Comparison of ENCODE assay signal across 8 cellular contexts in the genomic region with DNA sequence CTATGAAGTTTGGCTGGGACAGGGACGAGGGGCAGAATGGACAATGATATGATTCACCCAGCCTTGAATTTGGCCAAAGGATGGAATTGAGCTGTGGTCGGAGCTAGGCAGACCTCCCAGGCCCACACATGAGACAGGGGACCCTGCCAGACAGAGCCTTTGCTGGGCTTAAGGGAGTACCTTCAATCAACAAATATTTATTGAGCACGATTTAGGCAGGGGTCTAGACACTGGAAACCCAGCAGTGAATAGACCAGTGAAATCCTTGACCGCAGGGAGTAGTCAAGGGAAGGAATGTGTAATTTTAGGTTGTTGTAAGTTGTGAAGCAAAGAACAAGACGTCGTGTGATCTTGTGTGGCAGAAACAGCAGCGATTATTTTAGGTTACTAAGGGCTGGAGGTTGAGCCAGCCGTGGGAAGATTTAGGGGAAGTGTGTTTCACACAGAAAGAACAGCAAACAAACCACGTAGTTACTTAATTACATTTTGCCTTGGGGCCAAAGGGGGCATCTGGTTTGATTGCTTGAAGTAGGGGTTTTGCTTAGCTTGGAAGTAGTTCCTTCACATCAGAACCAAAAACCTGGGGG. TPM values are rescaled to one million over a fixed set of nuclear protein-coding genes. Genes with fewer than 3 reads are reported as not detected.
DNase-seq lines count a peak whose midpoint lies in the region; ATAC-seq and TF ChIP-seq lines count a peak whose summit lies in the region.

No MANE protein-coding gene starts in this region.

- peak; percentile 66 for DNase-seq in EH (ENCODE audit: low read depth)
- peak; percentile 20 for DNase-seq in activated CD4-positive, alpha-beta T cell treated with anti-CD3 and anti-CD28 coated beads, Interleukin-2, amount 50 U/mL, for 4 hours
- no peak for DNase-seq in esophagus muscularis mucosa (ENCODE audit: extremely low spot score)
- peak; percentile 62 for DNase-seq in pons (ENCODE audit: low spot score)
- DNase-seq in NCI-H526 (lab: John Stamatoyannopoulos, UW): no peak
- no peak for DNase-seq in NCI-H2081 treated with DMSO at 0.1 percent for 48 hours (lab: John Stamatoyannopoulos, UW)

- intact Hi-C loops in esophagus muscularis mucosa (cut with DNase I): no loop called here

- ATAC-seq in HG03175 (IDR thresholded peaks at IDR 0.05; ENCODE audit: unreplicated experiment): peak; percentile 34
- no peak for ATAC-seq in GM19455 (IDR thresholded peaks at IDR 0.05; ENCODE audit: unreplicated experiment)

- TF ChIP-seq POLR2A in esophagus muscularis mucosa (IDR thresholded peaks at IDR 0.05; ENCODE audit: low read depth): no peak

- 55% methylated on average over 9 of the region's 9 CpGs for WGBS in esophagus muscularis mucosa

- H3K9me3 ChIP-seq in esophagus muscularis mucosa: no peaks in the 10 kb centered on the region

- H3K36me3 ChIP-seq in esophagus muscularis mucosa: no peaks in the 10 kb centered on the region

- H3K4me1 ChIP-seq in esophagus muscularis mucosa: peaks cover 20 to 33% (median 27%) of the 10 kb centered on the region in 4 donors

- peak overlapping the region; percentile 85 to 90 (median 88) for H3K27ac ChIP-seq in esophagus muscularis mucosa (replicated peaks in 1 of 4)

- peak overlapping the region; percentile 73 to 99 (median 92) for H3K4me3 ChIP-seq in esophagus muscularis mucosa

- TF ChIP-seq EP300 in esophagus muscularis mucosa (IDR thresholded peaks at IDR 0.05): no peak

- TF ChIP-seq CTCF in esophagus muscularis mucosa (IDR thresholded peaks at IDR 0.05): no peak

- peaks cover 0 to 6% (median 0%) of the 10 kb centered on the region in 4 donors for H3K27me3 ChIP-seq in esophagus muscularis mucosa

RNA-seq across cellular contexts. Expression of gene AP1M2, which starts 16.9 kb away (rescaled TPM):
- total RNA-seq in esophagus muscularis mucosa: not detected

RNA-seq across cellular contexts. Expression of gene SLC44A2, which starts 21.4 kb away (rescaled TPM):
- total RNA-seq in esophagus muscularis mucosa: 10 to 100 TPM; 26.2 to 71.2 (median 46.1) TPM

RNA-seq across cellular contexts. Expression of gene CDKN2D, which starts 35.2 kb away (rescaled TPM):
- 10 to 100 TPM; 11.2 to 30.0 (median 18.3) TPM for total RNA-seq in esophagus muscularis mucosa

RNA-seq across cellular contexts. Expression of gene KRI1, which starts 38.2 kb away (rescaled TPM):
- 10 to 100 TPM; 13.7 to 23.9 (median 16.0) TPM for total RNA-seq in esophagus muscularis mucosa

RNA-seq across cellular contexts. Expression of gene ILF3, which starts 50.2 kb away (rescaled TPM):
- 100 to 1,000 TPM in 3 of 4 donors, 10 to 100 TPM in 1; 79.2 to 127 (median 102) TPM for total RNA-seq in esophagus muscularis mucosa

Comparison
In these comparisons a context has a peak if more than half of its experiments do, and no peak if none do; other contexts are left out.
1. DNase-seq: peak in EH (single experiment), activated CD4-positive, alpha-beta T cell treated with anti-CD3 and anti-CD28 coated beads, Interleukin-2, amount 50 U/mL, for 4 hours (2 of 2) and pons (single experiment); none in esophagus muscularis mucosa (single experiment), NCI-H526 (0 of 2) and NCI-H2081 treated with DMSO at 0.1 percent for 48 hours (single experiment).